ENCODE assay signal across 8 cellular contexts in the genomic region with DNA sequence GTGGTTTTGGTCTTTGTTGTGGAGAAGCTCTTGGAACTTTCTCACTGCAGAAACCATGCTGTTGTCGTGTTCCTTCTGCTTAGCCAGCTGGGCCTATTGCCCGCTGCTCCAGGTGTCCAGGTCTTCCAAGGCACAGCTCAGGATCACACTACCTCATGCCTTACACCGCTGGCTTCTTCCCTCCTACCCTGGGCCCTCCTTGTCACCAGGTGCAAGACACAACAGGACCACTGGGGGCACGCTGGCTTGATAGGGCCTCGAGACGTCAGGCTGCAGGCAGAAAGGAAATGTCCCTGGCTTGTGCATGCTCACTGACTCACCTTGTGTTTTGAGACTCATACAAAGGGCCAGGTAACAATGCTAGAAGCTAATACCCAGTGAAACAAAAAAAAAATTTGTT. TPM values are rescaled to one million over a fixed set of nuclear protein-coding genes. Genes with fewer than 3 reads are reported as not detected.
DNase-seq lines count a peak whose midpoint lies in the region; ATAC-seq lines count a peak whose summit lies in the region.

No MANE protein-coding gene starts in this region.

- no peaks in the 10 kb centered on the region for H3K36me3 Mint-ChIP-seq in activated naive CD4-positive, alpha-beta T cell treated with anti-CD3 and anti-CD28 coated beads for 36 hours (ENCODE audit: low read depth)

- in situ Hi-C loops in ACHN (cut with HindIII; ENCODE audit: low pct_ligation_motif_present, low pct_unique_long_range_greater_than_20kb, low sequenced_read_pairs): no loop called here

- H3K4me3 Mint-ChIP-seq in activated naive CD4-positive, alpha-beta T cell treated with anti-CD3 and anti-CD28 coated beads for 36 hours: no peak overlapping the region

- H3K4me1 Mint-ChIP-seq in activated naive CD4-positive, alpha-beta T cell treated with anti-CD3 and anti-CD28 coated beads for 36 hours (ENCODE audit: low read depth): no peaks in the 10 kb centered on the region

- intact Hi-C loops in activated naive CD4-positive, alpha-beta T cell treated with anti-CD3 and anti-CD28 coated beads for 36 hours (cut with micrococcal nuclease): no loop called here

- CTCF ChIA-PET in activated naive CD4-positive, alpha-beta T cell treated with anti-CD3 and anti-CD28 coated beads for 36 hours (lab: Charles Lee): interaction anchor here (0.8 to 2.8 kb wide), 4 partner anchors 18 to 103 kb away, joined by 4 to 12 read pairs (median 4); no protein-coding TSS in a partner anchor

- DNase-seq in stimulated activated CD4-positive, alpha-beta T cell treated with anti-CD3 and anti-CD28 coated beads, Interleukin-1b, Interleukin-23, amount 100 ng/mL, for 48 hours: peak; percentile 50
- DNase-seq in stimulated activated CD4-positive, alpha-beta T cell treated with anti-CD3 and anti-CD28 coated beads, Interleukin-2, amount 100 ng/mL, for 48 hours: no peak
- DNase-seq in activated naive CD4-positive, alpha-beta T cell treated with anti-CD3 and anti-CD28 coated beads for 36 hours: peak; percentile 20
- DNase-seq in ureter (ENCODE audit: low spot score): no peak
- DNase-seq in ACHN: no peak
- DNase-seq in NCI-H187 treated with DMSO at 0.1 percent for 48 hours (lab: John Stamatoyannopoulos, UW): no peak

- H3K27me3 Mint-ChIP-seq in activated naive CD4-positive, alpha-beta T cell treated with anti-CD3 and anti-CD28 coated beads for 36 hours (ENCODE audit: low read depth): peaks cover 6% of the 10 kb centered on the region

- H3K27ac Mint-ChIP-seq in activated naive CD4-positive, alpha-beta T cell treated with anti-CD3 and anti-CD28 coated beads for 36 hours: no peak overlapping the region

- peak; percentile 74 for ATAC-seq in HG03175 (IDR thresholded peaks at IDR 0.05; ENCODE audit: unreplicated experiment)
- no peak for ATAC-seq in HG02623 (IDR thresholded peaks at IDR 0.05; ENCODE audit: unreplicated experiment)

- H3K9me3 Mint-ChIP-seq in activated naive CD4-positive, alpha-beta T cell treated with anti-CD3 and anti-CD28 coated beads for 36 hours: no peaks in the 10 kb centered on the region

RNA-seq across cellular contexts. Expression of gene PAQR9, which starts 32.3 kb away (rescaled TPM):
- not detected for total RNA-seq in activated naive CD4-positive, alpha-beta T cell treated with anti-CD3 and anti-CD28 coated beads for 36 hours
- total RNA-seq in ureter: not detected

RNA-seq across cellular contexts. Expression of gene PCOLCE2, which starts 42.3 kb away (rescaled TPM):
- total RNA-seq in activated naive CD4-positive, alpha-beta T cell treated with anti-CD3 and anti-CD28 coated beads for 36 hours: under 1 TPM; 0.38 to 0.64 TPM
- total RNA-seq in ureter: 14.3 TPM

Comparison
In these comparisons a context has a peak if more than half of its experiments do, and no peak if none do; other contexts are left out.
1. DNase-seq: peak in stimulated activated CD4-positive, alpha-beta T cell treated with anti-CD3 and anti-CD28 coated beads, Interleukin-1b, Interleukin-23, amount 100 ng/mL, for 48 hours (single experiment) and activated naive CD4-positive, alpha-beta T cell treated with anti-CD3 and anti-CD28 coated beads for 36 hours (single experiment); none in stimulated activated CD4-positive, alpha-beta T cell treated with anti-CD3 and anti-CD28 coated beads, Interleukin-2, amount 100 ng/mL, for 48 hours (0 of 2), ureter (single experiment), ACHN (single experiment) and NCI-H187 treated with DMSO at 0.1 percent for 48 hours (single experiment).